ENCODE assay signal across 10 cellular contexts in genomic region chr21:45029298-45029967, GRCh38. TPM values are rescaled to one million over a fixed set of nuclear protein-coding genes. Genes with fewer than 3 reads are reported as not detected.
DNase-seq lines count a peak whose midpoint lies in the region; ATAC-seq and TF ChIP-seq lines count a peak whose summit lies in the region.
"Had no signal": no experiment of that assay in that cellular context is flagged by ENCODE, and none has a peak within 500 bp of the region (broad histone marks: within the 10 kb centered on the region; RNA-seq: fewer than 3 reads in every experiment).

No MANE protein-coding gene starts in this region.

- intact Hi-C loops in right cardiac atrium (cut with DNase I): loop anchor here in 1 of 4 donors (10.0 kb wide), 1 partner anchor 45 kb away; the partner anchor contains the start of gene ADARB1

- no peak overlapping the region for H3K4ac ChIP-seq in H9 (ENCODE audit: low read depth, low read length)

- H3K27me3 ChIP-seq in H9 (ENCODE audit: insufficient read depth, low read length): no peaks in the 10 kb centered on the region
- H3K27me3 ChIP-seq in right cardiac atrium (ENCODE audit: control insufficient read depth, insufficient read depth): no peaks in the 10 kb centered on the region
- H3K27me3 ChIP-seq in skeletal muscle tissue (ENCODE audit: control insufficient read depth in 3 of 3, insufficient read depth in 3 of 3, low read length in 3 of 3): no peaks in the 10 kb centered on the region

- H3K9ac ChIP-seq in H9 (ENCODE audit: extremely low read depth, insufficient read length, low read length) (no peak overlapping the region), skeletal muscle tissue (ENCODE audit: low read depth in 1 of 3, low read length in 3 of 3) (peak overlapping the region in 1 of 3 donors; percentile 50)

- H3K4me1 ChIP-seq in H9 (ENCODE audit: insufficient read depth, low read length): no peaks in the 10 kb centered on the region; the same call in 1 of the 2 replicates
- H3K4me1 ChIP-seq in right cardiac atrium (ENCODE audit: control insufficient read depth, insufficient read depth, low read length): peaks cover 11% of the 10 kb centered on the region
- H3K4me1 ChIP-seq in skeletal muscle tissue (ENCODE audit: control insufficient read depth in 3 of 3, insufficient read depth in 3 of 3, low read length in 3 of 3): peaks cover 29 to 40% (median 37%) of the 10 kb centered on the region in 3 donors

- no peaks in the 10 kb centered on the region for H3K79me1 ChIP-seq in H9 (ENCODE audit: insufficient read depth, low read depth, low read length, poor library complexity, severe bottlenecking)

- no peak overlapping the region for H4K8ac ChIP-seq in H9 (replicated peaks; ENCODE audit: insufficient read length, low read depth, low read length)

- peak; percentile 64 for DNase-seq in H9
- peak; percentile 61 to 83 (median 80) for DNase-seq in right cardiac atrium
- no peak for DNase-seq in caudate nucleus (lab: John Stamatoyannopoulos, UW)
- DNase-seq: activated T-cell treated with anti-CD3 and anti-CD28 coated beads, Interleukin-2, amount 50 U/mL, for 72 hours; NCI-H1105 had no signal

- peaks cover 21% of the 10 kb centered on the region for H3K27me3 Mint-ChIP-seq in H9 (ENCODE audit: low read depth)

- no peak overlapping the region for H2BK5ac ChIP-seq in H9 (ENCODE audit: insufficient read length, low read length)

- no peak overlapping the region for H2AK5ac ChIP-seq in H9 (ENCODE audit: insufficient read length, low read length)

- H2BK20ac ChIP-seq in H9 (ENCODE audit: low read depth, low read length, poor library complexity, severe bottlenecking): no peak overlapping the region

- no peaks in the 10 kb centered on the region for H4K20me1 ChIP-seq in H9 (ENCODE audit: control insufficient read depth, insufficient read depth, insufficient read length)

- no peak overlapping the region for H2AFZ ChIP-seq in H9 (ENCODE audit: low read length)

- H3K9me3 ChIP-seq in H9 (ENCODE audit: control insufficient read depth, low read depth, low read length): no peaks in the 10 kb centered on the region
- H3K9me3 ChIP-seq in right cardiac atrium (ENCODE audit: control insufficient read depth, low read length): no peaks in the 10 kb centered on the region
- H3K9me3 ChIP-seq in skeletal muscle tissue (ENCODE audit: control insufficient read depth in 3 of 3, low read length in 3 of 3): no peaks in the 10 kb centered on the region

- H3K23ac ChIP-seq in H9 (ENCODE audit: insufficient read length, low read depth, low read length): no peak overlapping the region

- H3K18ac ChIP-seq in H9 (ENCODE audit: insufficient read length, low read depth, low read length): no peak overlapping the region

- H3K14ac ChIP-seq in H9 (ENCODE audit: insufficient read depth, low read length): no peak overlapping the region

- no peak overlapping the region for H4K91ac ChIP-seq in H9 (ENCODE audit: insufficient read length, low read depth, low read length)

- H2BK120ac ChIP-seq in H9 (ENCODE audit: low read depth, low read length, poor library complexity, severe bottlenecking): no peak overlapping the region

- H3K4me1 Mint-ChIP-seq in H9: peaks cover 36 to 51% of the 10 kb centered on the region in 2 experiments

- H2BK12ac ChIP-seq in H9 (ENCODE audit: insufficient read length, low read depth, low read length): no peak overlapping the region

- no peak overlapping the region for H3K4me2 ChIP-seq in H9 (ENCODE audit: insufficient read depth, insufficient read length, low read length)

- no peak overlapping the region for H3K27ac ChIP-seq in H9 (ENCODE audit: insufficient read length, low read depth, low read length)
- no peak overlapping the region for H3K27ac ChIP-seq in right cardiac atrium (ENCODE audit: low read length)
- H3K27ac ChIP-seq in skeletal muscle tissue (ENCODE audit: low read depth, low read length): peak overlapping the region; percentile 44
- no peak overlapping the region for H3K27ac ChIP-seq in caudate nucleus (ENCODE audit: low read depth, low read length)

- H3K79me2 ChIP-seq in H9 (ENCODE audit: insufficient read depth, low read length): no peaks in the 10 kb centered on the region

- H3K27ac Mint-ChIP-seq in H9: no peak overlapping the region
- H3K27ac Mint-ChIP-seq: activated T-cell treated with anti-CD3 and anti-CD28 coated beads, Interleukin-2, amount 50 U/mL, for 72 hours; T-helper 2 cell treated with Interferon-gamma antibody and Interleukin-4, amounts not matched to agents 5 μg/mL and 100 μg/mL, for 36 hours had no signal

- H3K4me3 Mint-ChIP-seq in H9: no peak overlapping the region; a peak in 2 of 5 replicates
- H3K4me3 Mint-ChIP-seq: activated T-cell treated with anti-CD3 and anti-CD28 coated beads, Interleukin-2, amount 50 U/mL, for 72 hours; T-helper 2 cell treated with Interferon-gamma antibody and Interleukin-4, amounts not matched to agents 5 μg/mL and 100 μg/mL, for 36 hours had no signal

- H2BK15ac ChIP-seq in H9 (ENCODE audit: low read depth, low read length): no peak overlapping the region

- no peaks in the 10 kb centered on the region for H3K36me3 ChIP-seq in skeletal muscle tissue (ENCODE audit: control insufficient read depth in 3 of 3, insufficient read depth in 3 of 3, low read length in 3 of 3)

- H3K23me2 ChIP-seq in H9 (ENCODE audit: insufficient read length, low read depth, low read length, poor library complexity, severe bottlenecking): no peaks in the 10 kb centered on the region

- no peak overlapping the region for H3T11ph ChIP-seq in H9 (ENCODE audit: low read length)

- TF ChIP-seq CTCF in H9 (conservative IDR thresholded peaks at IDR 0.05): no peak

- ATAC-seq in SK-N-SH treated with all-trans-retinoic acid at 6 μM for 48 hours (peak; percentile 45), right cardiac atrium (peak; percentile 59 to 65), GM21367 (IDR thresholded peaks at IDR 0.05; ENCODE audit: unreplicated experiment) (no peak), GM21526 (IDR thresholded peaks at IDR 0.05; ENCODE audit: low FRiP score, unreplicated experiment) (no peak)
- ATAC-seq: activated T-cell treated with anti-CD3 and anti-CD28 coated beads, Interleukin-2, amount 50 U/mL, for 72 hours had no signal

- H3K56ac ChIP-seq in H9 (ENCODE audit: insufficient read length, low read depth, low read length): no peak overlapping the region

- H3K9me3 Mint-ChIP-seq in H9: peaks cover 1 to 6% of the 10 kb centered on the region in 2 experiments
- H3K9me3 Mint-ChIP-seq: T-helper 2 cell treated with Interferon-gamma antibody and Interleukin-4, amounts not matched to agents 5 μg/mL and 100 μg/mL, for 36 hours had no signal

- no peak overlapping the region for H4K5ac ChIP-seq in H9 (ENCODE audit: insufficient read length, low read depth, low read length)

- WGBS in H9 (ENCODE audit: extremely low coverage, insufficient read length, low lambda C conversion rate): no CpG with 5 or more reads among the region's 15 CpGs
- 67% methylated on average over 15 of the region's 15 CpGs for whole genome bisulfite sequencing in right cardiac atrium

- H3K36me3 Mint-ChIP-seq in H9 (ENCODE audit: insufficient read depth in 1 of 3, low read depth in 3 of 3): peaks cover 0 to 2% (median 0%) of the 10 kb centered on the region in 3 experiments; a peak in 1 of 7 replicates

- no peak overlapping the region for H3K4me3 ChIP-seq in right cardiac atrium (ENCODE audit: low read length)
- H3K4me3 ChIP-seq in skeletal muscle tissue (ENCODE audit: low read length in 3 of 3): no peak overlapping the region

TF ChIP-seq in SK-N-SH treated with all-trans-retinoic acid at 6 μM for 48 hours, 23 proteins besides CTCF, POLR2A, EP300 and RAD21:
- TF ChIP-seq TOX (CRISPR knock-in tag; IDR thresholded peaks at IDR 0.05; ENCODE audit: borderline replicate concordance): no peak
- no peak for TF ChIP-seq TCF4 (CRISPR knock-in tag; IDR thresholded peaks at IDR 0.05; ENCODE audit: borderline replicate concordance)
- TF ChIP-seq CREB5 (CRISPR knock-in tag; IDR thresholded peaks at IDR 0.05; ENCODE audit: low read depth): no peak
- TF ChIP-seq CSDC2 (CRISPR knock-in tag; IDR thresholded peaks at IDR 0.05): no peak
- no peak for TF ChIP-seq CSRNP3 (CRISPR knock-in tag; IDR thresholded peaks at IDR 0.05)

RNA-seq across cellular contexts. Expression of gene ADARB1, which starts 44.9 kb away (rescaled TPM):
- total RNA-seq in H9 (2021) (14.1 and 15.8 TPM in 2 replicates), right cardiac atrium (10 to 100 TPM; 16.9 to 23.8 (median 19.4) TPM), skeletal muscle tissue (16.2 TPM)
- polyA plus RNA-seq in right cardiac atrium: 9.1 TPM

Comparison
In these comparisons a context has a peak if more than half of its experiments do, and no peak if none do; other contexts are left out.
1. DNase-seq: peak in H9 (single experiment) and right cardiac atrium (3 of 3); none in caudate nucleus (0 of 61).
2. ATAC-seq: peak in SK-N-SH treated with all-trans-retinoic acid at 6 μM for 48 hours (single experiment) and right cardiac atrium (2 of 2); none in GM21367 (single experiment) and GM21526 (single experiment).